Comparison of ENCODE assay signal across 26 cellular contexts in the genomic region with DNA sequence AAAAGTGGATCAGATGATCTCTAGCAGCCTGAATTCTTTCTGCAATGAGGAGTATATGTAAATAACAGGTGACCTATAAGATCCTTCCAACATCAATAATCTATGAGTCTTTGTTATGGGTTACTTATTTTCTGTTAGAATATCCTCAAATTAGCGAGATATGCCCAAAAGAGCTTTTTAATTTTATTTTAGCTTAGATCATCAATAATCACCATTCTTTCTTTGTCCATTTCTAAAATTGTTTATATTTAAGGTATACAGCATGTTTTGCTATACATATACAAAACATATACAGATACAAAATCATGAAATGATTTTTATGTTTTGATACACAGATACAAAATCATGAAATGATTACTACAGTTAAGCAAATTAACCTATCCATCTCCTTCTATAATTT.
"Had no signal": no experiment of that assay in that cellular context is flagged by ENCODE, and none has a peak within 500 bp of the region (broad histone marks: within the 10 kb centered on the region; RNA-seq: fewer than 3 reads in every experiment).

No MANE protein-coding gene starts in this region.

- ATAC-seq: activated CD8-positive, alpha-beta T cell treated with anti-CD3 and anti-CD28 coated beads, Interleukin-2, amount 10 ng/mL, durations not matched to agents 7 days and 5 days; PC-3; SK-N-SH treated with all-trans-retinoic acid at 6 μM for 48 hours; WTC11 had no signal

- DNase-seq: activated CD4-positive, alpha-beta T cell treated with anti-CD3 and anti-CD28 coated beads for 48 hours; activated CD4-positive, alpha-beta T cell treated with anti-CD3 and anti-CD28 coated beads, Interleukin-2, amount 50 U/mL, for 4 hours; activated CD4-positive, CD25-positive, alpha-beta regulatory T cell treated with anti-CD3 and anti-CD28 coated beads, Interleukin-2, amount 50 U/mL, for 72 hours; activated CD8-positive, alpha-beta memory T cell treated with anti-CD3 and anti-CD28 coated beads, Interleukin-2, amount 50 U/mL, for 48 hours; activated CD8-positive, alpha-beta T cell treated with anti-CD3 and anti-CD28 coated beads, Interleukin-2, amount 10 ng/mL, durations not matched to agents 7 days and 5 days; activated naive CD4-positive, alpha-beta T cell treated with anti-CD3 and anti-CD28 coated beads, Interleukin-2, amount 50 U/mL, for 16 hours; activated naive CD8-positive, alpha-beta T cell treated with anti-CD3 and anti-CD28 coated beads, Interleukin-2, amount 10 ng/mL, durations not matched to agents 7 days and 5 days; activated T-cell treated with anti-CD3 and anti-CD28 coated beads, Interleukin-2, amount 50 U/mL, for 1 hour; aorta; caudate nucleus; MG63; MV-4-11; NCI-H1092 treated with DMSO at 0.1 percent for 48 hours; NCI-H1417 treated with DMSO at 0.1 percent for 48 hours; NCI-H1694 treated with DMSO at 0.1 percent for 48 hours; NCI-H2081; NCI-H510A treated with DMSO at 0.1 percent for 48 hours; NCI-H69; PC-3; SHP77; SW 1271 had no signal

- H3K36me3 Mint-ChIP-seq: WTC11 had no signal

- H3K4me3 Mint-ChIP-seq: activated CD8-positive, alpha-beta T cell treated with anti-CD3 and anti-CD28 coated beads, Interleukin-2, amount 10 ng/mL, durations not matched to agents 7 days and 5 days; activated naive CD8-positive, alpha-beta T cell treated with anti-CD3 and anti-CD28 coated beads, Interleukin-2, amount 10 ng/mL, durations not matched to agents 7 days and 5 days; WTC11 had no signal

- H3K27me3 Mint-ChIP-seq: activated naive CD8-positive, alpha-beta T cell treated with anti-CD3 and anti-CD28 coated beads, Interleukin-2, amount 10 ng/mL, durations not matched to agents 7 days and 5 days had no signal

- H3K9me3 ChIP-seq: breast epithelium, MG63, SJSA1 had no signal

- H3K4me1 ChIP-seq: breast epithelium, SJSA1 had no signal

- H3K27ac ChIP-seq: breast epithelium, SJSA1 had no signal

- H3K36me3 ChIP-seq: MG63, SJSA1 had no signal

- H3K4me3 ChIP-seq: breast epithelium, MG63, SJSA1 had no signal

- H3K27me3 ChIP-seq: breast epithelium, MG63, SJSA1 had no signal

- H3K4me1 Mint-ChIP-seq: WTC11 had no signal

- FAIRE-seq: RCC 7860 had no signal

- H3K27ac Mint-ChIP-seq: activated CD8-positive, alpha-beta T cell treated with anti-CD3 and anti-CD28 coated beads, Interleukin-2, amount 10 ng/mL, durations not matched to agents 7 days and 5 days; activated naive CD8-positive, alpha-beta T cell treated with anti-CD3 and anti-CD28 coated beads, Interleukin-2, amount 10 ng/mL, durations not matched to agents 7 days and 5 days; WTC11 had no signal
